ENCODE assay signal across 1 cellular context in the genomic region with DNA sequence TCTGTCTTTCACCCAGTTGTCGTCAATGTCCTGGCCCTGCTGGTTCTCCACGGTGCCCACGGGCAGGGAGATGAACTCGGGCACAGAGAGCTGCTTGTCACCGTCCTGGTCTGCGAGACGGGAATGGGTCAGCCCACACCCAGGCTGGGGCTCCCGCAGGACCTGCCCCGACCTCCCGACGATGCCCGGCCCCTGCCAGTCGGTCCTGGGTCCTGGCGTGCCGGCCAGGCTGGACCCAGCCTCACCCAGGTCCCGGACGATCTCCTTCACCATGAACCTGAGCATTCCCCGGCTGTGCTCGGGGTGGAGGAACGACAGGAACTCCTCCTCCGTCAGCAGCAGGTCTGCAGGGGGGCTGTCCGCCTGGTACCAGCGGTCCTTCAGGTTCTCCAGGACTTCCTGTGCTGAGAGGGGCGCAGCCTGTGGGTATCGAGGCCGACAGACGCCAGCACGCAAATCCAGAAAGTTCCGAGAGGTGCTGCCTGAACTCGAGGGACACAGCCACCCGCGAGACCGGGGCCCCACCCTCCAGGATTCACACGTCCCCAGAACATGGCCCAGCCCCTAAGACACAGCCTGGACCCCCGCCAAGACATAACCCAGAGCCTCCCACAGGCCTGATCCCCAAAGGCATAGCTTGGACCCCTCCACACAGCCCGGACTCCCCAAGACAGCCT.
TF ChIP-seq lines count a peak whose summit lies in the region.

No MANE protein-coding gene starts in this region.

TF ChIP-seq in HepG2, 621 proteins besides CTCF, POLR2A, EP300 and RAD21:
- TF ChIP-seq AKAP8 (CRISPR knock-in tag; IDR thresholded peaks at IDR 0.05) (peak; percentile 58; the same call in 1 of the 2 replicates), MEIS1 (CRISPR knock-in tag; IDR thresholded peaks at IDR 0.05; ENCODE audit: borderline replicate concordance) (no peak)
